31 cellular contexts compared by ENCODE assay signal in the genomic region with DNA sequence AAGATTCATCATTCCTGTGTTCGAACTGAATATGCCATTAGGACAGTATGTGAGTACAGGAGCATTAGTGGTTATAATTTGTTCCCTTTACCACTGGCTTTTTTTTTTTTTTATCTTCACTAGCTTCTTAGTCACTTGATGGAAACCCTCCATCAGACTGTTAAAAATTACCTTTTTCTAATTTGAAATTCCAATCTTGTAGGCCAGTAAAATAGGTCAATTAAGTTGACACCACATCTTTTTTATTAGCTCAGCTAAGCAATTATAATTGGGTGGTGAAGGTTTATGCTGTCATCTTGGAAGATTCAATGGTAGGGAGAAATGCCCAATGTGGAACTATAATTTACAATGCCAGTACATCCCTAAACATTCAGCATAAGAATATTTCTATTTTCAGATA. TPM values are rescaled to one million over a fixed set of nuclear protein-coding genes. Genes with fewer than 3 reads are reported as not detected.
"Had no signal": no experiment of that assay in that cellular context is flagged by ENCODE, and none has a peak within 500 bp of the region (broad histone marks: within the 10 kb centered on the region; RNA-seq: fewer than 3 reads in every experiment).

No MANE protein-coding gene starts in this region.

- H3K4me3 Mint-ChIP-seq: activated CD4-positive, alpha-beta T cell treated with anti-CD3 and anti-CD28 coated beads, Interleukin-2, amount 10 ng/mL, durations not matched to agents 24 days and 14 days; activated CD8-positive, alpha-beta T cell treated with anti-CD3 and anti-CD28 coated beads, Interleukin-2, amount 10 ng/mL, durations not matched to agents 7 days and 5 days; activated T-cell treated with anti-CD3 and anti-CD28 coated beads, Interleukin-2, amount 50 U/mL, for 24 hours had no signal

- FAIRE-seq: astrocyte, bronchial epithelial cell had no signal

- H3K9me3 Mint-ChIP-seq: activated CD4-positive, alpha-beta T cell treated with anti-CD3 and anti-CD28 coated beads, Interleukin-2, amount 10 ng/mL, durations not matched to agents 24 days and 14 days; activated naive CD4-positive, alpha-beta T cell treated with anti-CD3 and anti-CD28 coated beads, Interleukin-2, amount 50 U/mL, for 72 hours; activated T-cell treated with anti-CD3 and anti-CD28 coated beads, Interleukin-2, amount 50 U/mL, for 24 hours; activated T-helper 2 cell treated with anti-CD3 and anti-CD28 coated beads, Interferon-gamma antibody, Interleukin-2, Interleukin-4, amounts not matched to agents 10 μg/mL and 5 μg/mL and 100 μg/mL, durations not matched to agents 14 hours and 24 hours and 36 hours had no signal

- ATAC-seq: activated CD8-positive, alpha-beta T cell treated with anti-CD3 and anti-CD28 coated beads, Interleukin-2, amount 10 ng/mL, durations not matched to agents 7 days and 5 days; activated naive CD4-positive, alpha-beta T cell treated with anti-CD3 and anti-CD28 coated beads, Interleukin-2, amount 50 U/mL, for 72 hours; body of pancreas had no signal

- H3K27ac Mint-ChIP-seq: activated CD4-positive, alpha-beta T cell treated with anti-CD3 and anti-CD28 coated beads, Interleukin-2, amount 10 ng/mL, durations not matched to agents 24 days and 14 days; activated CD8-positive, alpha-beta T cell treated with anti-CD3 and anti-CD28 coated beads, Interleukin-2, amount 10 ng/mL, durations not matched to agents 7 days and 5 days; activated naive CD4-positive, alpha-beta T cell treated with anti-CD3 and anti-CD28 coated beads, Interleukin-2, amount 50 U/mL, for 72 hours; activated T-cell treated with anti-CD3 and anti-CD28 coated beads, Interleukin-2, amount 50 U/mL, for 24 hours; activated T-helper 2 cell treated with anti-CD3 and anti-CD28 coated beads, Interferon-gamma antibody, Interleukin-2, Interleukin-4, amounts not matched to agents 10 μg/mL and 5 μg/mL and 100 μg/mL, durations not matched to agents 14 hours and 24 hours and 36 hours had no signal

- DNase-seq: activated CD4-positive, alpha-beta T cell treated with anti-CD3 and anti-CD28 coated beads for 1 hour; activated CD4-positive, alpha-beta T cell treated with anti-CD3 and anti-CD28 coated beads, Interleukin-2, amount 10 ng/mL, durations not matched to agents 24 days and 14 days; activated CD4-positive, alpha-beta T cell treated with anti-CD3 and anti-CD28 coated beads, Interleukin-2, amount 50 U/mL, for 4 hours; activated CD4-positive, CD25-positive, alpha-beta regulatory T cell; activated CD8-positive, alpha-beta T cell treated with anti-CD3 and anti-CD28 coated beads, Interleukin-2, amount 10 ng/mL, durations not matched to agents 7 days and 5 days; activated gamma-delta T cell; activated naive CD4-positive, alpha-beta T cell treated with Interleukin-2 at 50 U/mL for 16 hours; activated T-cell treated with anti-CD3 and anti-CD28 coated beads, Interleukin-2, amount 50 U/mL, for 24 hours; adrenal gland; body of pancreas; caudate nucleus; cerebellar nuclear complex; MM.1S; MV-4-11; NCI-H1092; NCI-H1436 treated with DMSO at 0.1 percent for 48 hours; NCI-H1694 treated with DMSO at 0.1 percent for 48 hours; NCI-H2029; NCI-H345; NCI-H524 treated with DMSO at 0.1 percent for 48 hours; NCI-H748 treated with DMSO at 0.1 percent for 48 hours; OCI-M1; SHP77; SJCRH30; T1000; WERI-Rb-1 had no signal

RNA-seq across cellular contexts. Expression of a gene that starts 6.1 kb away (rescaled TPM):
- total RNA-seq: activated CD4-positive, alpha-beta T cell treated with anti-CD3 and anti-CD28 coated beads, Interleukin-2, amount 10 ng/mL, durations not matched to agents 24 days and 14 days; T-helper 2 cell treated with Interferon-gamma antibody and Interleukin-4, amounts not matched to agents 100 ng/mL and 5 ng/mL, for 36 hours had no signal
